Comparison of ENCODE assay signal across 25 cellular contexts in the genomic region with DNA sequence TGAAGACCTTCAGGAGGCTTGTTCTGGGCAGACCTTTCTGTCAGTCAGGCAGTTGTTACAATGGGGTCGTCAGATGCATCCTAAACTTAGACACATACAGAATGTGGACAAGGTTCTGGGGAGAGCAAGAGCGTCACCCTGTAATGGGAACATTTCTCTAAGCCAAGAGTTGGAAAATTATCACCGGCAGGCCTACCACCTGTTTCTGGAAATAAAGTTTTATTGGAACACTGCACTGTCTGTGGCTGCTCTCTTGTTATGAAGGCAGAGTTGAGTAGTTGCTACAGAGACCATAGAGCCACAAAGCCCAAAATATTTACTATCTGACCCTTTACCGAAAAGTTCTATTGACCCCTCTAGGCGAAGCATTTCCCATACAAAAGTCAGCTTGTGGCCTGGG.
A peak's percentile ranks its signal among the peaks of the same experiment; 100 is the strongest.
DNase-seq lines count a peak whose midpoint lies in the region; ATAC-seq, FAIRE-seq and TF ChIP-seq lines count a peak whose summit lies in the region.
"Had no signal": no experiment of that assay in that cellular context is flagged by ENCODE, and none has a peak within 500 bp of the region (broad histone marks: within the 10 kb centered on the region; RNA-seq: fewer than 3 reads in every experiment).

No MANE protein-coding gene starts in this region.

- peaks cover 4% of the 10 kb centered on the region for H3K36me3 Mint-ChIP-seq in stimulated activated naive CD8-positive, alpha-beta T cell treated with anti-CD3 and anti-CD28 coated beads, Interleukin-15, Interleukin-2, amounts not matched to agents 100 ng/mL and 50 ng/mL, for 24 hours (ENCODE audit: low read depth)

- CTCF ChIA-PET in HepG2 (lab: Yijun Ruan, JAX; ENCODE audit: low intra/inter-chr PET ratio, low total read pairs): no interaction called here

- ATAC-seq in stimulated activated naive CD8-positive, alpha-beta T cell treated with anti-CD3 and anti-CD28 coated beads, Interleukin-15, amount 100 ng/mL, for 72 hours: no peak
- no peak for ATAC-seq in HepG2
- ATAC-seq in GM21528 (IDR thresholded peaks at IDR 0.05; ENCODE audit: low FRiP score, unreplicated experiment): no peak
- ATAC-seq: A549, GM12878 had no signal

- H3K9ac ChIP-seq in HepG2 (ENCODE audit: insufficient read depth, low read depth, low read length): no peak overlapping the region

- H3K27ac ChIP-seq in HepG2 (ENCODE audit: extremely low read length, insufficient read depth, low read length): no peak overlapping the region
- H3K27ac ChIP-seq: 22Rv1, A549 had no signal

- BruUV-seq in HepG2 (replicated peaks; lab: Mats Ljungman, UMichigan): no TSS peak

- H3K9me3 ChIP-seq in HepG2 (ENCODE audit: low read length): no peaks in the 10 kb centered on the region
- H3K9me3 ChIP-seq: A549 had no signal

- H3K9me3 Mint-ChIP-seq in stimulated activated naive CD8-positive, alpha-beta T cell treated with anti-CD3 and anti-CD28 coated beads, Interleukin-15, Interleukin-2, amounts not matched to agents 100 ng/mL and 50 ng/mL, for 24 hours: no peaks in the 10 kb centered on the region
- peaks cover 0 to 7% of the 10 kb centered on the region in 2 donors for H3K9me3 Mint-ChIP-seq in stimulated activated naive CD8-positive, alpha-beta T cell treated with anti-CD3 and anti-CD28 coated beads, Interleukin-15, amount 100 ng/mL, for 72 hours

- WGBS in HepG2 (ENCODE audit: low lambda C conversion rate): 79% methylated on average over 5 of the region's 5 CpGs

- no peak overlapping the region for H3K4me2 ChIP-seq in HepG2 (ENCODE audit: low read depth, low read length)
- H3K4me2 ChIP-seq: A549 had no signal

- TF ChIP-seq RAD21 in HepG2 (CRISPR knock-in tag; IDR thresholded peaks at IDR 0.05): no peak

- H4K20me1 ChIP-seq in HepG2 (ENCODE audit: insufficient read depth, low read length): no peaks in the 10 kb centered on the region

- H3K4me3 Mint-ChIP-seq in stimulated activated naive CD8-positive, alpha-beta T cell treated with anti-CD3 and anti-CD28 coated beads, Interleukin-15, Interleukin-2, amounts not matched to agents 100 ng/mL and 50 ng/mL, for 24 hours: no peak overlapping the region
- H3K4me3 Mint-ChIP-seq in stimulated activated naive CD8-positive, alpha-beta T cell treated with anti-CD3 and anti-CD28 coated beads, Interleukin-15, amount 100 ng/mL, for 72 hours: no peak overlapping the region
- H3K4me3 Mint-ChIP-seq: B cell; CD14-positive monocyte; CD4-positive, alpha-beta memory T cell; CD4-positive, CD25-positive, alpha-beta regulatory T cell; CD8-positive, alpha-beta memory T cell had no signal

- POLR2A ChIA-PET in HepG2 (lab: Yijun Ruan, JAX): no interaction called here

- no peak for TF ChIP-seq POLR2A in HepG2 (IDR thresholded peaks at IDR 0.05; ENCODE audit: insufficient read depth in 1 of 2, low read depth in 2 of 2, low read length in 2 of 2)

- peak overlapping the region; percentile 40 for H3K27ac Mint-ChIP-seq in stimulated activated naive CD8-positive, alpha-beta T cell treated with anti-CD3 and anti-CD28 coated beads, Interleukin-15, Interleukin-2, amounts not matched to agents 100 ng/mL and 50 ng/mL, for 24 hours
- no peak overlapping the region for H3K27ac Mint-ChIP-seq in stimulated activated naive CD8-positive, alpha-beta T cell treated with anti-CD3 and anti-CD28 coated beads, Interleukin-15, amount 100 ng/mL, for 72 hours
- H3K27ac Mint-ChIP-seq: B cell; CD4-positive, alpha-beta memory T cell; CD8-positive, alpha-beta memory T cell had no signal

- peaks cover 9% of the 10 kb centered on the region for H3K4me1 Mint-ChIP-seq in stimulated activated naive CD8-positive, alpha-beta T cell treated with anti-CD3 and anti-CD28 coated beads, Interleukin-15, Interleukin-2, amounts not matched to agents 100 ng/mL and 50 ng/mL, for 24 hours (ENCODE audit: low read depth)
- peaks cover 18% of the 10 kb centered on the region for H3K4me1 Mint-ChIP-seq in stimulated activated naive CD8-positive, alpha-beta T cell treated with anti-CD3 and anti-CD28 coated beads, Interleukin-15, amount 100 ng/mL, for 72 hours
- H3K4me1 Mint-ChIP-seq: B cell; CD14-positive monocyte; CD8-positive, alpha-beta memory T cell had no signal

- H3K4me1 ChIP-seq in HepG2 (ENCODE audit: insufficient read depth, low read length): peaks cover 9% of the 10 kb centered on the region; the same call in 1 of the 2 replicates
- H3K4me1 ChIP-seq: A549 had no signal

- no peaks in the 10 kb centered on the region for H3K27me3 ChIP-seq in HepG2 (ENCODE audit: control insufficient read depth in 1 of 2, insufficient read depth in 2 of 2, low read length in 2 of 2)

- in situ Hi-C loops in HepG2 (cut with HindIII; ENCODE audit: extremely low pct_ligation_motif_present, low pct_unique_long_range_greater_than_20kb): no loop called here

- intact Hi-C loops in HepG2 (cut with micrococcal nuclease; ENCODE audit: unreplicated experiment): no loop called here

- no peaks in the 10 kb centered on the region for H3K27me3 Mint-ChIP-seq in stimulated activated naive CD8-positive, alpha-beta T cell treated with anti-CD3 and anti-CD28 coated beads, Interleukin-15, Interleukin-2, amounts not matched to agents 100 ng/mL and 50 ng/mL, for 24 hours
- no peaks in the 10 kb centered on the region for H3K27me3 Mint-ChIP-seq in stimulated activated naive CD8-positive, alpha-beta T cell treated with anti-CD3 and anti-CD28 coated beads, Interleukin-15, amount 100 ng/mL, for 72 hours
- H3K27me3 Mint-ChIP-seq: B cell; CD4-positive, alpha-beta memory T cell; CD4-positive, CD25-positive, alpha-beta regulatory T cell had no signal

- H3K79me2 ChIP-seq in HepG2 (ENCODE audit: insufficient read depth, low read length): no peaks in the 10 kb centered on the region

- H3K4me3 ChIP-seq in HepG2 (replicated peaks in 1 of 3; ENCODE audit: insufficient read depth in 1 of 3, low read depth in 2 of 3, low read length in 3 of 3): no peak overlapping the region
- H3K4me3 ChIP-seq: A549, GM12878 had no signal

- peaks cover 36 to 77% of the 10 kb centered on the region in 2 experiments for H3K36me3 ChIP-seq in HepG2 (replicated peaks in 1 of 2; ENCODE audit: control insufficient read depth in 1 of 2, insufficient read depth in 2 of 2, low read length in 2 of 2)

- no peak for TF ChIP-seq CTCF in HepG2 (CRISPR knock-in tag; IDR thresholded peaks at IDR 0.05)

- H2AFZ ChIP-seq in HepG2 (ENCODE audit: low read length): no peak overlapping the region

- no peak for DNase-seq in stimulated activated naive CD8-positive, alpha-beta T cell treated with anti-CD3 and anti-CD28 coated beads, Interleukin-15, amount 100 ng/mL, for 72 hours
- DNase-seq in HepG2 (ENCODE audit: low spot score) (no peak), KG1 (lab: John Stamatoyannopoulos, UW) (no peak)
- DNase-seq: AML-193; C1 segment of cervical spinal cord; CD4-positive, alpha-beta memory T cell; CD4-positive, CD25-positive, alpha-beta regulatory T cell; CD8-positive, alpha-beta memory T cell; COR-L47; DMS 273 treated with DMSO at 0.1 percent for 48 hours; DMS153; DMS53; DMS79; DND-41; EL; GDM1 had no signal

- no peak for TF ChIP-seq EP300 in HepG2 (IDR thresholded peaks at IDR 0.05; ENCODE audit: low read depth in 2 of 2, low read length in 2 of 2)
- no peak for TF ChIP-seq EP300 in HepG2 (CRISPR knock-in tag; IDR thresholded peaks at IDR 0.05; ENCODE audit: borderline replicate concordance)

- no peak for FAIRE-seq in HepG2 (lab: Jason Lieb, UNC)
- FAIRE-seq: A549, GM12878, GM12892, GM18507 had no signal

TF ChIP-seq in HepG2, 621 proteins besides CTCF, POLR2A, EP300 and RAD21 (continues in another document):
- TF ChIP-seq RBM22 (optimal IDR thresholded peaks at IDR 0.05; ENCODE audit: low read length) (peak; percentile 72), MTF1 (CRISPR knock-in tag; IDR thresholded peaks at IDR 0.05) (no peak)
